Comparison of ENCODE assay signal across 8 cellular contexts in genomic region chr2:134411828-134412638, GRCh38.
DNase-seq lines count a peak whose midpoint lies in the region; ATAC-seq and TF ChIP-seq lines count a peak whose summit lies in the region.

No MANE protein-coding gene starts in this region.

- H3K4me1 ChIP-seq in Caco-2 (peaks cover 7% of the 10 kb centered on the region), endodermal cell (ENCODE audit: control insufficient read depth, insufficient read depth, low read length) (no peaks in the 10 kb centered on the region), mucosa of descending colon (ENCODE audit: low read depth) (peaks cover 15% of the 10 kb centered on the region)

- H3K9me3 Mint-ChIP-seq in Caco-2 (ENCODE audit: unreplicated experiment) (no peaks in the 10 kb centered on the region), endodermal cell (no peaks in the 10 kb centered on the region)

- POLR2A ChIA-PET in Caco-2 (lab: Charles Lee) = no interaction called here

- H3K27ac ChIP-seq in endodermal cell (ENCODE audit: low read depth, low read length) = peak overlapping the region; percentile 0

- H3K36me3 ChIP-seq in Caco-2 (ENCODE audit: control insufficient read depth, insufficient read depth, low read length) (no peaks in the 10 kb centered on the region), endodermal cell (ENCODE audit: control insufficient read depth, insufficient read depth, low read length) (no peaks in the 10 kb centered on the region), mucosa of descending colon (ENCODE audit: low read depth) (no peaks in the 10 kb centered on the region)

- no peak overlapping the region for H3K4me3 Mint-ChIP-seq in Caco-2 (ENCODE audit: unreplicated experiment)
- no peak overlapping the region for H3K4me3 Mint-ChIP-seq in endodermal cell

- H3K4me3 ChIP-seq in Caco-2 (ENCODE audit: low read depth, low read length) (no peak overlapping the region), endodermal cell (ENCODE audit: low read length) (no peak overlapping the region), mucosa of descending colon (no peak overlapping the region)

- peak; percentile 90 for ATAC-seq in mucosa of descending colon

- no peaks in the 10 kb centered on the region for H3K9me3 ChIP-seq in Caco-2
- no peaks in the 10 kb centered on the region for H3K9me3 ChIP-seq in endodermal cell (ENCODE audit: control insufficient read depth, low read length)
- H3K9me3 ChIP-seq in mucosa of descending colon = no peaks in the 10 kb centered on the region

- BruUV-seq in Caco-2 (replicated peaks; lab: Mats Ljungman, UMichigan) = no TSS peak

- CTCF ChIA-PET in Caco-2 (lab: Charles Lee) = interaction anchor here (0.8 to 3.2 kb wide), 18 partner anchors 8 to 527 kb away, joined by 3 to 34 read pairs (median 6); no protein-coding TSS in a partner anchor

- H3K27me3 Mint-ChIP-seq in Caco-2 (ENCODE audit: insufficient read depth, unreplicated experiment) (no peaks in the 10 kb centered on the region), endodermal cell (ENCODE audit: insufficient read depth) (no peaks in the 10 kb centered on the region)

- H3K27ac Mint-ChIP-seq in Caco-2 (ENCODE audit: unreplicated experiment) (no peak overlapping the region), endodermal cell (no peak overlapping the region)

- peak; percentile 75 to 79 for TF ChIP-seq CTCF in Caco-2 (IDR thresholded peaks at IDR 0.05; ENCODE audit: insufficient read depth in 1 of 2, low read depth in 1 of 2, low read length in 1 of 2, severe bottlenecking in 1 of 2, unreplicated experiment in 1 of 2)
- TF ChIP-seq CTCF in GM20000 (IDR thresholded peaks at IDR 0.05; ENCODE audit: extremely low read depth, missing control alignments) = peak; percentile 71
- peak; percentile 79 for TF ChIP-seq CTCF in endodermal cell (conservative IDR thresholded peaks at IDR 0.05)
- peak; percentile 37 for TF ChIP-seq CTCF in mucosa of descending colon (IDR thresholded peaks at IDR 0.05)

- 37 to 65% methylated on average over 2 to 7 of the region's 8 CpGs for WGBS in endodermal cell (ENCODE audit: insufficient coverage in 1 of 2, insufficient read length in 1 of 2), 2 experiments

- DNase-seq in Caco-2 = peak; percentile 76 to 84
- peak; percentile 80 for DNase-seq in GM20000 (ENCODE audit: low spot score)
- peak; percentile 46 for DNase-seq in HK-2 (ENCODE audit: unreplicated experiment)
- DNase-seq in NCI-H82 treated with DMSO at 0.1 percent for 48 hours (lab: John Stamatoyannopoulos, UW; ENCODE audit: unreplicated experiment) = peak; percentile 59
- DNase-seq in activated CD8-positive, alpha-beta memory T cell treated with anti-CD3 and anti-CD28 coated beads for 4 hours (ENCODE audit: low read depth in 2 of 2) = peak; percentile 23 to 44
- DNase-seq in endodermal cell = peak; percentile 88
- DNase-seq in mucosa of descending colon = peak; percentile 63 to 79 (median 66)
- peak; percentile 24 for DNase-seq in stimulated activated CD8-positive, alpha-beta memory T cell treated with anti-CD3 and anti-CD28 coated beads, Interleukin-7, amount 100 ng/mL, for 24 hours (ENCODE audit: low read depth)

- H3K36me3 Mint-ChIP-seq in Caco-2 (ENCODE audit: insufficient read depth, unreplicated experiment) (no peaks in the 10 kb centered on the region), endodermal cell (ENCODE audit: low read depth) (no peaks in the 10 kb centered on the region)

- no peak overlapping the region for H3K9ac ChIP-seq in endodermal cell (ENCODE audit: extremely low read depth, low read length, poor library complexity, severe bottlenecking)

- intact Hi-C loops in Caco-2 (cut with micrococcal nuclease; ENCODE audit: unreplicated experiment) (loop anchor here (1.0 kb wide), 6 partner anchors 20 to 526 kb away; no protein-coding TSS in a partner anchor), mucosa of descending colon (cut with DNase I, micrococcal nuclease) (loop anchor here (5.0 kb wide), 1 partner anchor 295 kb away; no protein-coding TSS in a partner anchor)

- H3K27me3 ChIP-seq in Caco-2 (replicated peaks; ENCODE audit: control insufficient read depth, insufficient read depth, low read length) (no peaks in the 10 kb centered on the region), endodermal cell (ENCODE audit: control insufficient read depth, insufficient read depth, low read length, poor library complexity, severe bottlenecking) (no peaks in the 10 kb centered on the region)

- peaks cover 12% of the 10 kb centered on the region for H3K4me1 Mint-ChIP-seq in Caco-2 (ENCODE audit: low read depth, unreplicated experiment)
- H3K4me1 Mint-ChIP-seq in endodermal cell = peaks cover 2% of the 10 kb centered on the region

Comparison
In these comparisons a context has a peak if more than half of its experiments do, and no peak if none do; other contexts are left out.
1. DNase-seq: peak in every context shown above with its lines; median percentile 88 in endodermal cell; 80 in Caco-2; 80 in GM20000; 66 in mucosa of descending colon; 59 in NCI-H82 treated with DMSO at 0.1 percent for 48 hours; 46 in HK-2; 34 in activated CD8-positive, alpha-beta memory T cell treated with anti-CD3 and anti-CD28 coated beads for 4 hours; 24 in stimulated activated CD8-positive, alpha-beta memory T cell treated with anti-CD3 and anti-CD28 coated beads, Interleukin-7, amount 100 ng/mL, for 24 hours.